1 cellular context compared by ENCODE assay signal in genomic region chr13:45162821-45163220, GRCh38.
TF ChIP-seq lines count a peak whose summit lies in the region.

No MANE protein-coding gene starts in this region.

TF ChIP-seq in GM23338, 12 proteins besides CTCF, POLR2A, EP300 and RAD21 (continued from another document):
- TF ChIP-seq REST (IDR thresholded peaks at IDR 0.05; ENCODE audit: unreplicated experiment), result no peak
- no peak for TF ChIP-seq ZNF114 (CRISPR knock-in tag; IDR thresholded peaks at IDR 0.05)
- no peak for TF ChIP-seq JUNB (IDR thresholded peaks at IDR 0.05; ENCODE audit: unreplicated experiment)
- no peak for TF ChIP-seq ZNF462 (CRISPR knock-in tag; IDR thresholded peaks at IDR 0.05)
- TF ChIP-seq POLR2AphosphoS5 (IDR thresholded peaks at IDR 0.05; ENCODE audit: low read depth), result no peak
